1 cellular context compared by ENCODE assay signal in the genomic region with DNA sequence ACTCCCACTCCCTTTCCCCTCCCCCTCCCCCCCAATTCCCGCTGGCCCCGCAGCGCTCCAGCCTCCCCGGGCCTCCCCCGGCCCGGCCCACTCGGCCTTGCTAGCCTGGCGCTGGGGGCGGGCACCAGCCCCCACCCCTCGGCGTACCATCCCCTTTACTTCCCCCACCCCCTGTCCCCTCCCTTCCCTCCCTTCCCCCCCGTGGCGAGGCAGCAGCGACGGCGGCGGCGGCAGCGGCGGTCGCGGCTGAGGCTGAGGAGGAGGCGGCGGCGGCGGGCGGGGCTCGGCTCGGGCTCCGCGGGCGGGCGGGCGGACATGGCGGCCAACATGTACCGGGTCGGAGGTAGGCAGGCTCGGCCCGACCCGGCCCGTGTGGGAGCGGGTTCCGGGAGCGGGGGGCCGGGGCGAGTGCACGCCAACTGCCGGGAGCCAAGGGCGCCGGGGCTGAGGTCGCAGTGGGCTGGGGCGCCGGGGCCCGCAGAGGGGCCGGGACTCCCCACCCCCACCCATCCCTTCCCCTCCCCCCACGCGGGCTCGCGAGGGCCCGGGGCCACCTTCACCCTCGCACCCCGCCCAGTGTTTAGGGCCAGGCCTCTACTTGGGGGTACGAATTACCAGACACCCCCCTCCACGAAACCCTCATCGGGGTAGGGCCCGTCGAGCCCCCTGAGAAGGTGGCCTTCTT.
TF ChIP-seq lines count a peak whose summit lies in the region.

A gene (plus strand): TSS at position 202 of the 685 bp plus-strand sequence. CDS start 114 bp downstream, at position 316.

TF ChIP-seq in K562, 482 proteins besides CTCF, POLR2A, EP300 and RAD21 (continued from another document):
- TF ChIP-seq NELFE (IDR thresholded peaks at IDR 0.05; ENCODE audit: insufficient read depth, insufficient read length) (no peak), CXXC5 (CRISPR knock-in tag; IDR thresholded peaks at IDR 0.05) (peak; percentile 39; the same call in 1 of the 2 replicates), PRPF4 (IDR thresholded peaks at IDR 0.05; ENCODE audit: insufficient read depth, low read depth, low read length, poor library complexity, severe bottlenecking) (peak; percentile 94), HMG20A (CRISPR knock-in tag; conservative IDR thresholded peaks at IDR 0.05) (no peak), ATF7 (IDR thresholded peaks at IDR 0.05) (no peak), NR2C2 (CRISPR knock-in tag; IDR thresholded peaks at IDR 0.05) (no peak), NR2C2 (tag; IDR thresholded peaks at IDR 0.05) (peak; percentile 56; the same call in 1 of the 2 replicates), IFI16 (CRISPR knock-in tag; IDR thresholded peaks at IDR 0.05) (no peak), NFRKB (IDR thresholded peaks at IDR 0.05; ENCODE audit: low read depth) (0 out of 2 replicates have a peak, but pooled peaks have one; percentile 44), HNRNPH1 (optimal IDR thresholded peaks at IDR 0.05; ENCODE audit: low read depth, low read length) (no peak), SAFB (IDR thresholded peaks at IDR 0.05; ENCODE audit: borderline replicate concordance, low read depth, low read length) (0 out of 2 replicates have a peak, but pooled peaks have one; percentile 29), TAL1 (IDR thresholded peaks at IDR 0.05) (no peak), ZNF124 (CRISPR knock-in tag; IDR thresholded peaks at IDR 0.05) (no peak), GATAD2B (IDR thresholded peaks at IDR 0.05; ENCODE audit: borderline replicate concordance) (0 out of 2 replicates have a peak, but pooled peaks have one; percentile 34), POLR2G (IDR thresholded peaks at IDR 0.05; ENCODE audit: low read depth, low read length) (peak; percentile 78), RBFOX2 (IDR thresholded peaks at IDR 0.05; ENCODE audit: low read depth, low read length) (peak; percentile 68), CBX3 (IDR thresholded peaks at IDR 0.05; ENCODE audit: borderline replicate concordance in 1 of 2, low read length in 2 of 2) (no peak), YY1 (IDR thresholded peaks at IDR 0.05; ENCODE audit: borderline replicate concordance in 1 of 3, control insufficient read depth in 1 of 3, extremely low read depth in 1 of 3, insufficient read depth in 3 of 3, insufficient read length in 1 of 3, insufficient replicate concordance in 2 of 3, low read depth in 1 of 3, low read length in 2 of 3) (peak in 2 of 3 experiments; percentile 73 to 81), RBM39 (optimal IDR thresholded peaks at IDR 0.05; ENCODE audit: low read depth, low read length) (no peak), SRF (CRISPR knock-in tag; IDR thresholded peaks at IDR 0.05) (no peak), FOXA3 (CRISPR knock-in tag; conservative IDR thresholded peaks at IDR 0.05 in 1 of 2, IDR thresholded peaks at IDR 0.05 in 1 of 2) (no peak), CHD2 (IDR thresholded peaks at IDR 0.05; ENCODE audit: low read depth, low read length) (peak; percentile 34; the same call in 1 of the 2 replicates), MAZ (CRISPR knock-in tag; conservative IDR thresholded peaks at IDR 0.05 in 1 of 2, IDR thresholded peaks at IDR 0.05 in 1 of 2) (peak in 1 of 2 experiments; percentile 82; a peak in 2 of 4 replicates), RB1 (IDR thresholded peaks at IDR 0.05; ENCODE audit: low read depth) (peak; percentile 69; the same call in 1 of the 2 replicates), HMGN3 (IDR thresholded peaks at IDR 0.05; ENCODE audit: borderline replicate concordance, extremely low read depth, insufficient read length, low read depth, low read length) (no peak), ZNF444 (CRISPR knock-in tag; IDR thresholded peaks at IDR 0.05) (no peak), ZBTB7A (IDR thresholded peaks at IDR 0.05; ENCODE audit: borderline replicate concordance, control insufficient read depth, low read depth, low read length) (peak; percentile 46; the same call in 1 of the 2 replicates), RBBP5 (IDR thresholded peaks at IDR 0.05; ENCODE audit: borderline replicate concordance, insufficient read depth, low read length, poor library complexity, severe bottlenecking) (peak; percentile 23), GABPA (tag; conservative IDR thresholded peaks at IDR 0.05; ENCODE audit: low read depth) (0 out of 2 replicates have a peak, but pooled peaks have one; percentile 37), HNRNPK (IDR thresholded peaks at IDR 0.05; ENCODE audit: low read depth, low read length, poor library complexity, severe bottlenecking) (peak; percentile 63), NONO (IDR thresholded peaks at IDR 0.05; ENCODE audit: low read depth in 2 of 2, low read length in 1 of 2) (peak; percentile 48 to 49; a peak in 1 of 4 replicates), ELF4 (CRISPR knock-in tag; IDR thresholded peaks at IDR 0.05) (no peak), SP2 (IDR thresholded peaks at IDR 0.05; ENCODE audit: extremely low read depth, low read depth, low read length, poor library complexity, severe bottlenecking) (no peak), IRF2 (CRISPR knock-in tag; IDR thresholded peaks at IDR 0.05) (no peak), ZNF384 (IDR thresholded peaks at IDR 0.05; ENCODE audit: low read depth, low read length) (no peak)
- TF ChIP-seq, protein P1, sequence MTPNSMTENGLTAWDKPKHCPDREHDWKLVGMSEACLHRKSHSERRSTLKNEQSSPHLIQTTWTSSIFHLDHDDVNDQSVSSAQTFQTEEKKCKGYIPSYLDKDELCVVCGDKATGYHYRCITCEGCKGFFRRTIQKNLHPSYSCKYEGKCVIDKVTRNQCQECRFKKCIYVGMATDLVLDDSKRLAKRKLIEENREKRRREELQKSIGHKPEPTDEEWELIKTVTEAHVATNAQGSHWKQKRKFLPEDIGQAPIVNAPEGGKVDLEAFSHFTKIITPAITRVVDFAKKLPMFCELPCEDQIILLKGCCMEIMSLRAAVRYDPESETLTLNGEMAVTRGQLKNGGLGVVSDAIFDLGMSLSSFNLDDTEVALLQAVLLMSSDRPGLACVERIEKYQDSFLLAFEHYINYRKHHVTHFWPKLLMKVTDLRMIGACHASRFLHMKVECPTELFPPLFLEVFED (CRISPR knock-in tag; conservative IDR thresholded peaks at IDR 0.05), result no peak
- TF ChIP-seq, protein P2, sequence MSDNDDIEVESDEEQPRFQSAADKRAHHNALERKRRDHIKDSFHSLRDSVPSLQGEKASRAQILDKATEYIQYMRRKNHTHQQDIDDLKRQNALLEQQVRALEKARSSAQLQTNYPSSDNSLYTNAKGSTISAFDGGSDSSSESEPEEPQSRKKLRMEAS (CRISPR knock-in tag; IDR thresholded peaks at IDR 0.05), result no peak
- TF ChIP-seq, protein P3, sequence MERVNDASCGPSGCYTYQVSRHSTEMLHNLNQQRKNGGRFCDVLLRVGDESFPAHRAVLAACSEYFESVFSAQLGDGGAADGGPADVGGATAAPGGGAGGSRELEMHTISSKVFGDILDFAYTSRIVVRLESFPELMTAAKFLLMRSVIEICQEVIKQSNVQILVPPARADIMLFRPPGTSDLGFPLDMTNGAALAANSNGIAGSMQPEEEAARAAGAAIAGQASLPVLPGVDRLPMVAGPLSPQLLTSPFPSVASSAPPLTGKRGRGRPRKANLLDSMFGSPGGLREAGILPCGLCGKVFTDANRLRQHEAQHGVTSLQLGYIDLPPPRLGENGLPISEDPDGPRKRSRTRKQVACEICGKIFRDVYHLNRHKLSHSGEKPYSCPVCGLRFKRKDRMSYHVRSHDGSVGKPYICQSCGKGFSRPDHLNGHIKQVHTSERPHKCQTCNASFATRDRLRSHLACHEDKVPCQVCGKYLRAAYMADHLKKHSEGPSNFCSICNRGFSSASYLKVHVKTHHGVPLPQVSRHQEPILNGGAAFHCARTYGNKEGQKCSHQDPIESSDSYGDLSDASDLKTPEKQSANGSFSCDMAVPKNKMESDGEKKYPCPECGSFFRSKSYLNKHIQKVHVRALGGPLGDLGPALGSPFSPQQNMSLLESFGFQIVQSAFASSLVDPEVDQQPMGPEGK (CRISPR knock-in tag; IDR thresholded peaks at IDR 0.05; ENCODE audit: borderline replicate concordance), result no peak
- TF ChIP-seq, protein P4, sequence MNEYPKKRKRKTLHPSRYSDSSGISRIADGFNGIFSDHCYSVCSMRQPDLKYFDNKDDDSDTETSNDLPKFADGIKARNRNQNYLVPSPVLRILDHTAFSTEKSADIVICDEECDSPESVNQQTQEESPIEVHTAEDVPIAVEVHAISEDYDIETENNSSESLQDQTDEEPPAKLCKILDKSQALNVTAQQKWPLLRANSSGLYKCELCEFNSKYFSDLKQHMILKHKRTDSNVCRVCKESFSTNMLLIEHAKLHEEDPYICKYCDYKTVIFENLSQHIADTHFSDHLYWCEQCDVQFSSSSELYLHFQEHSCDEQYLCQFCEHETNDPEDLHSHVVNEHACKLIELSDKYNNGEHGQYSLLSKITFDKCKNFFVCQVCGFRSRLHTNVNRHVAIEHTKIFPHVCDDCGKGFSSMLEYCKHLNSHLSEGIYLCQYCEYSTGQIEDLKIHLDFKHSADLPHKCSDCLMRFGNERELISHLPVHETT (CRISPR knock-in tag; conservative IDR thresholded peaks at IDR 0.05 in 1 of 2, IDR thresholded peaks at IDR 0.05 in 1 of 2), result 0 out of 4 replicates have a peak, but pooled peaks of 1 of the 2 experiments have one; percentile 34
- TF ChIP-seq, protein P5, sequence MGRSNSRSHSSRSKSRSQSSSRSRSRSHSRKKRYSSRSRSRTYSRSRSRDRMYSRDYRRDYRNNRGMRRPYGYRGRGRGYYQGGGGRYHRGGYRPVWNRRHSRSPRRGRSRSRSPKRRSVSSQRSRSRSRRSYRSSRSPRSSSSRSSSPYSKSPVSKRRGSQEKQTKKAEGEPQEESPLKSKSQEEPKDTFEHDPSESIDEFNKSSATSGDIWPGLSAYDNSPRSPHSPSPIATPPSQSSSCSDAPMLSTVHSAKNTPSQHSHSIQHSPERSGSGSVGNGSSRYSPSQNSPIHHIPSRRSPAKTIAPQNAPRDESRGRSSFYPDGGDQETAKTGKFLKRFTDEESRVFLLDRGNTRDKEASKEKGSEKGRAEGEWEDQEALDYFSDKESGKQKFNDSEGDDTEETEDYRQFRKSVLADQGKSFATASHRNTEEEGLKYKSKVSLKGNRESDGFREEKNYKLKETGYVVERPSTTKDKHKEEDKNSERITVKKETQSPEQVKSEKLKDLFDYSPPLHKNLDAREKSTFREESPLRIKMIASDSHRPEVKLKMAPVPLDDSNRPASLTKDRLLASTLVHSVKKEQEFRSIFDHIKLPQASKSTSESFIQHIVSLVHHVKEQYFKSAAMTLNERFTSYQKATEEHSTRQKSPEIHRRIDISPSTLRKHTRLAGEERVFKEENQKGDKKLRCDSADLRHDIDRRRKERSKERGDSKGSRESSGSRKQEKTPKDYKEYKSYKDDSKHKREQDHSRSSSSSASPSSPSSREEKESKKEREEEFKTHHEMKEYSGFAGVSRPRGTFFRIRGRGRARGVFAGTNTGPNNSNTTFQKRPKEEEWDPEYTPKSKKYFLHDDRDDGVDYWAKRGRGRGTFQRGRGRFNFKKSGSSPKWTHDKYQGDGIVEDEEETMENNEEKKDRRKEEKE (IDR thresholded peaks at IDR 0.05; ENCODE audit: borderline replicate concordance in 1 of 2, control insufficient read depth in 1 of 2, low read depth in 2 of 2, low read length in 1 of 2), result no peak
- TF ChIP-seq, protein P6, sequence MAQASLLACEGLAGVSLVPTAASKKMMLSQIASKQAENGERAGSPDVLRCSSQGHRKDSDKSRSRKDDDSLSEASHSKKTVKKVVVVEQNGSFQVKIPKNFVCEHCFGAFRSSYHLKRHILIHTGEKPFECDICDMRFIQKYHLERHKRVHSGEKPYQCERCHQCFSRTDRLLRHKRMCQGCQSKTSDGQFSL (CRISPR knock-in tag; IDR thresholded peaks at IDR 0.05), result no peak
- TF ChIP-seq, protein P6 (tag; IDR thresholded peaks at IDR 0.05), result peak in 1 of 2 experiments; percentile 73; a peak in 1 of 4 replicates
- TF ChIP-seq, protein P7, sequence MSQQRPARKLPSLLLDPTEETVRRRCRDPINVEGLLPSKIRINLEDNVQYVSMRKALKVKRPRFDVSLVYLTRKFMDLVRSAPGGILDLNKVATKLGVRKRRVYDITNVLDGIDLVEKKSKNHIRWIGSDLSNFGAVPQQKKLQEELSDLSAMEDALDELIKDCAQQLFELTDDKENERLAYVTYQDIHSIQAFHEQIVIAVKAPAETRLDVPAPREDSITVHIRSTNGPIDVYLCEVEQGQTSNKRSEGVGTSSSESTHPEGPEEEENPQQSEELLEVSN (IDR thresholded peaks at IDR 0.05; ENCODE audit: borderline replicate concordance in 1 of 2, extremely low read depth in 1 of 2, insufficient read depth in 1 of 2, insufficient read length in 1 of 2, low read depth in 1 of 2, low read length in 1 of 2, poor library complexity in 1 of 2, severe bottlenecking in 1 of 2), result peak in 1 of 2 experiments; percentile 8
- TF ChIP-seq, protein P8, sequence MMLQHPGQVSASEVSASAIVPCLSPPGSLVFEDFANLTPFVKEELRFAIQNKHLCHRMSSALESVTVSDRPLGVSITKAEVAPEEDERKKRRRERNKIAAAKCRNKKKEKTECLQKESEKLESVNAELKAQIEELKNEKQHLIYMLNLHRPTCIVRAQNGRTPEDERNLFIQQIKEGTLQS (IDR thresholded peaks at IDR 0.05), result no peak
- TF ChIP-seq, protein P8 (CRISPR knock-in tag; conservative IDR thresholded peaks at IDR 0.05), result no peak
- TF ChIP-seq, protein P9, sequence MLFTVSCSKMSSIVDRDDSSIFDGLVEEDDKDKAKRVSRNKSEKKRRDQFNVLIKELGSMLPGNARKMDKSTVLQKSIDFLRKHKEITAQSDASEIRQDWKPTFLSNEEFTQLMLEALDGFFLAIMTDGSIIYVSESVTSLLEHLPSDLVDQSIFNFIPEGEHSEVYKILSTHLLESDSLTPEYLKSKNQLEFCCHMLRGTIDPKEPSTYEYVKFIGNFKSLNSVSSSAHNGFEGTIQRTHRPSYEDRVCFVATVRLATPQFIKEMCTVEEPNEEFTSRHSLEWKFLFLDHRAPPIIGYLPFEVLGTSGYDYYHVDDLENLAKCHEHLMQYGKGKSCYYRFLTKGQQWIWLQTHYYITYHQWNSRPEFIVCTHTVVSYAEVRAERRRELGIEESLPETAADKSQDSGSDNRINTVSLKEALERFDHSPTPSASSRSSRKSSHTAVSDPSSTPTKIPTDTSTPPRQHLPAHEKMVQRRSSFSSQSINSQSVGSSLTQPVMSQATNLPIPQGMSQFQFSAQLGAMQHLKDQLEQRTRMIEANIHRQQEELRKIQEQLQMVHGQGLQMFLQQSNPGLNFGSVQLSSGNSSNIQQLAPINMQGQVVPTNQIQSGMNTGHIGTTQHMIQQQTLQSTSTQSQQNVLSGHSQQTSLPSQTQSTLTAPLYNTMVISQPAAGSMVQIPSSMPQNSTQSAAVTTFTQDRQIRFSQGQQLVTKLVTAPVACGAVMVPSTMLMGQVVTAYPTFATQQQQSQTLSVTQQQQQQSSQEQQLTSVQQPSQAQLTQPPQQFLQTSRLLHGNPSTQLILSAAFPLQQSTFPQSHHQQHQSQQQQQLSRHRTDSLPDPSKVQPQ (CRISPR knock-in tag; IDR thresholded peaks at IDR 0.05; ENCODE audit: borderline replicate concordance), result no peak
TF ChIP-seq in K562: peak in this region for 26.
